In the genomic region with DNA sequence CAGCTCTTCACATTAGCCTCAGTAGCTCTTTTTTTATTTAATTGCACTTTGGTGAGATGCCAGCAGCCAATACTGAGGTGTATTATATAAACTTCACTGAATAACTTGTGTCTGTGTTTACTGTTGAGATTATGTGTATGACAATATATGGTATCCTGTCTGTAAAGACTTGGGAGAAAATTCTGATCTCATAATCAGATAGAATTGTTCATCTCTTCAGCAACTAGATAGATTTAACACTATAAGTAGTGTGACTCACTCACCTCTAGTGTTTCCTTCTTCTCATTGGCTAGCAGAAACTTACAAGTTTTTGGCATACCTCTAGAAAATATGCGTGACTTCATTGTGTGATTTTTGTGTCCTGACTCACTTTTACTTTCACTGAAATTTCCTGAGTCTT, we compare ENCODE assay signal across 1 cellular context.
TF ChIP-seq lines count a peak whose summit lies in the region.

No MANE protein-coding gene starts in this region.

TF ChIP-seq in SK-N-SH, 30 proteins besides CTCF, POLR2A, EP300 and RAD21 (continued from another document):
- TF ChIP-seq, protein P1, sequence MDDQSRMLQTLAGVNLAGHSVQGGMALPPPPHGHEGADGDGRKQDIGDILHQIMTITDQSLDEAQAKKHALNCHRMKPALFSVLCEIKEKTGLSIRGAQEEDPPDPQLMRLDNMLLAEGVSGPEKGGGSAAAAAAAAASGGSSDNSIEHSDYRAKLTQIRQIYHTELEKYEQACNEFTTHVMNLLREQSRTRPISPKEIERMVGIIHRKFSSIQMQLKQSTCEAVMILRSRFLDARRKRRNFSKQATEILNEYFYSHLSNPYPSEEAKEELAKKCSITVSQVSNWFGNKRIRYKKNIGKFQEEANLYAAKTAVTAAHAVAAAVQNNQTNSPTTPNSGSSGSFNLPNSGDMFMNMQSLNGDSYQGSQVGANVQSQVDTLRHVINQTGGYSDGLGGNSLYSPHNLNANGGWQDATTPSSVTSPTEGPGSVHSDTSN (IDR thresholded peaks at IDR 0.05), result peak; percentile 76
- no peak for TF ChIP-seq YY1 (IDR thresholded peaks at IDR 0.05; ENCODE audit: low read depth)
- TF ChIP-seq, protein P2, sequence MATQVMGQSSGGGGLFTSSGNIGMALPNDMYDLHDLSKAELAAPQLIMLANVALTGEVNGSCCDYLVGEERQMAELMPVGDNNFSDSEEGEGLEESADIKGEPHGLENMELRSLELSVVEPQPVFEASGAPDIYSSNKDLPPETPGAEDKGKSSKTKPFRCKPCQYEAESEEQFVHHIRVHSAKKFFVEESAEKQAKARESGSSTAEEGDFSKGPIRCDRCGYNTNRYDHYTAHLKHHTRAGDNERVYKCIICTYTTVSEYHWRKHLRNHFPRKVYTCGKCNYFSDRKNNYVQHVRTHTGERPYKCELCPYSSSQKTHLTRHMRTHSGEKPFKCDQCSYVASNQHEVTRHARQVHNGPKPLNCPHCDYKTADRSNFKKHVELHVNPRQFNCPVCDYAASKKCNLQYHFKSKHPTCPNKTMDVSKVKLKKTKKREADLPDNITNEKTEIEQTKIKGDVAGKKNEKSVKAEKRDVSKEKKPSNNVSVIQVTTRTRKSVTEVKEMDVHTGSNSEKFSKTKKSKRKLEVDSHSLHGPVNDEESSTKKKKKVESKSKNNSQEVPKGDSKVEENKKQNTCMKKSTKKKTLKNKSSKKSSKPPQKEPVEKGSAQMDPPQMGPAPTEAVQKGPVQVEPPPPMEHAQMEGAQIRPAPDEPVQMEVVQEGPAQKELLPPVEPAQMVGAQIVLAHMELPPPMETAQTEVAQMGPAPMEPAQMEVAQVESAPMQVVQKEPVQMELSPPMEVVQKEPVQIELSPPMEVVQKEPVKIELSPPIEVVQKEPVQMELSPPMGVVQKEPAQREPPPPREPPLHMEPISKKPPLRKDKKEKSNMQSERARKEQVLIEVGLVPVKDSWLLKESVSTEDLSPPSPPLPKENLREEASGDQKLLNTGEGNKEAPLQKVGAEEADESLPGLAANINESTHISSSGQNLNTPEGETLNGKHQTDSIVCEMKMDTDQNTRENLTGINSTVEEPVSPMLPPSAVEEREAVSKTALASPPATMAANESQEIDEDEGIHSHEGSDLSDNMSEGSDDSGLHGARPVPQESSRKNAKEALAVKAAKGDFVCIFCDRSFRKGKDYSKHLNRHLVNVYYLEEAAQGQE (IDR thresholded peaks at IDR 0.05; ENCODE audit: low read depth, low read length), result no peak
- TF ChIP-seq, protein P3, sequence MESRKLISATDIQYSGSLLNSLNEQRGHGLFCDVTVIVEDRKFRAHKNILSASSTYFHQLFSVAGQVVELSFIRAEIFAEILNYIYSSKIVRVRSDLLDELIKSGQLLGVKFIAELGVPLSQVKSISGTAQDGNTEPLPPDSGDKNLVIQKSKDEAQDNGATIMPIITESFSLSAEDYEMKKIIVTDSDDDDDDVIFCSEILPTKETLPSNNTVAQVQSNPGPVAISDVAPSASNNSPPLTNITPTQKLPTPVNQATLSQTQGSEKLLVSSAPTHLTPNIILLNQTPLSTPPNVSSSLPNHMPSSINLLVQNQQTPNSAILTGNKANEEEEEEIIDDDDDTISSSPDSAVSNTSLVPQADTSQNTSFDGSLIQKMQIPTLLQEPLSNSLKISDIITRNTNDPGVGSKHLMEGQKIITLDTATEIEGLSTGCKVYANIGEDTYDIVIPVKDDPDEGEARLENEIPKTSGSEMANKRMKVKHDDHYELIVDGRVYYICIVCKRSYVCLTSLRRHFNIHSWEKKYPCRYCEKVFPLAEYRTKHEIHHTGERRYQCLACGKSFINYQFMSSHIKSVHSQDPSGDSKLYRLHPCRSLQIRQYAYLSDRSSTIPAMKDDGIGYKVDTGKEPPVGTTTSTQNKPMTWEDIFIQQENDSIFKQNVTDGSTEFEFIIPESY (IDR thresholded peaks at IDR 0.05; ENCODE audit: borderline replicate concordance, low read depth), result no peak
- no peak for TF ChIP-seq NRF1 (IDR thresholded peaks at IDR 0.05; ENCODE audit: low read depth, low read length)
- no peak for TF ChIP-seq CHD2 (IDR thresholded peaks at IDR 0.05; ENCODE audit: low read length, partially characterized antibody)
- no peak for TF ChIP-seq GABPA (IDR thresholded peaks at IDR 0.05; ENCODE audit: low read depth)
- peak; percentile 84 for TF ChIP-seq FOSL2 (IDR thresholded peaks at IDR 0.05; ENCODE audit: borderline replicate concordance, low read depth)
- TF ChIP-seq JUND (IDR thresholded peaks at IDR 0.05), result peak; percentile 92
- peak; percentile 73; the same call in 1 of the 2 replicates for TF ChIP-seq NFIC (IDR thresholded peaks at IDR 0.05; ENCODE audit: borderline replicate concordance)
- no peak for TF ChIP-seq SIN3A (IDR thresholded peaks at IDR 0.05; ENCODE audit: borderline replicate concordance, low read depth, low read length)
- TF ChIP-seq, protein P4, sequence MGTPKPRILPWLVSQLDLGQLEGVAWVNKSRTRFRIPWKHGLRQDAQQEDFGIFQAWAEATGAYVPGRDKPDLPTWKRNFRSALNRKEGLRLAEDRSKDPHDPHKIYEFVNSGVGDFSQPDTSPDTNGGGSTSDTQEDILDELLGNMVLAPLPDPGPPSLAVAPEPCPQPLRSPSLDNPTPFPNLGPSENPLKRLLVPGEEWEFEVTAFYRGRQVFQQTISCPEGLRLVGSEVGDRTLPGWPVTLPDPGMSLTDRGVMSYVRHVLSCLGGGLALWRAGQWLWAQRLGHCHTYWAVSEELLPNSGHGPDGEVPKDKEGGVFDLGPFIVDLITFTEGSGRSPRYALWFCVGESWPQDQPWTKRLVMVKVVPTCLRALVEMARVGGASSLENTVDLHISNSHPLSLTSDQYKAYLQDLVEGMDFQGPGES (IDR thresholded peaks at IDR 0.05; ENCODE audit: low read depth, low read length), result no peak
- TF ChIP-seq, protein P5, sequence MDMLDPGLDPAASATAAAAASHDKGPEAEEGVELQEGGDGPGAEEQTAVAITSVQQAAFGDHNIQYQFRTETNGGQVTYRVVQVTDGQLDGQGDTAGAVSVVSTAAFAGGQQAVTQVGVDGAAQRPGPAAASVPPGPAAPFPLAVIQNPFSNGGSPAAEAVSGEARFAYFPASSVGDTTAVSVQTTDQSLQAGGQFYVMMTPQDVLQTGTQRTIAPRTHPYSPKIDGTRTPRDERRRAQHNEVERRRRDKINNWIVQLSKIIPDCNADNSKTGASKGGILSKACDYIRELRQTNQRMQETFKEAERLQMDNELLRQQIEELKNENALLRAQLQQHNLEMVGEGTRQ (IDR thresholded peaks at IDR 0.05; ENCODE audit: borderline replicate concordance, low read depth, low read length), result no peak
- TF ChIP-seq MEF2A (IDR thresholded peaks at IDR 0.05; ENCODE audit: borderline replicate concordance, low read depth), result peak; percentile 56
- TF ChIP-seq, protein P6, sequence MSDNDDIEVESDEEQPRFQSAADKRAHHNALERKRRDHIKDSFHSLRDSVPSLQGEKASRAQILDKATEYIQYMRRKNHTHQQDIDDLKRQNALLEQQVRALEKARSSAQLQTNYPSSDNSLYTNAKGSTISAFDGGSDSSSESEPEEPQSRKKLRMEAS (IDR thresholded peaks at IDR 0.05; ENCODE audit: low read depth), result no peak; the same call in 1 of the 2 replicates
- TF ChIP-seq RFX5 (IDR thresholded peaks at IDR 0.05; ENCODE audit: low read length), result no peak
- peak; percentile 43; the same call in 1 of the 2 replicates for TF ChIP-seq FOXM1 (IDR thresholded peaks at IDR 0.05; ENCODE audit: low read depth)
- TF ChIP-seq FOXJ3 (CRISPR knock-in tag; IDR thresholded peaks at IDR 0.05), result no peak
- no peak for TF ChIP-seq POLR2AphosphoS5 (IDR thresholded peaks at IDR 0.05; ENCODE audit: low read depth, low read length)
- no peak for TF ChIP-seq TAF1 (IDR thresholded peaks at IDR 0.05; ENCODE audit: borderline replicate concordance, low read depth, low read length)
- TF ChIP-seq, protein P7, sequence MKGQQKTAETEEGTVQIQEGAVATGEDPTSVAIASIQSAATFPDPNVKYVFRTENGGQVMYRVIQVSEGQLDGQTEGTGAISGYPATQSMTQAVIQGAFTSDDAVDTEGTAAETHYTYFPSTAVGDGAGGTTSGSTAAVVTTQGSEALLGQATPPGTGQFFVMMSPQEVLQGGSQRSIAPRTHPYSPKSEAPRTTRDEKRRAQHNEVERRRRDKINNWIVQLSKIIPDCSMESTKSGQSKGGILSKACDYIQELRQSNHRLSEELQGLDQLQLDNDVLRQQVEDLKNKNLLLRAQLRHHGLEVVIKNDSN (IDR thresholded peaks at IDR 0.05; ENCODE audit: borderline replicate concordance, low read depth), result no peak
- TF ChIP-seq TEAD4 (IDR thresholded peaks at IDR 0.05; ENCODE audit: borderline replicate concordance, insufficient read depth), result no peak
- TF ChIP-seq TCF12 (IDR thresholded peaks at IDR 0.05), result peak; percentile 68
- TF ChIP-seq ELF1 (IDR thresholded peaks at IDR 0.05), result no peak
- TF ChIP-seq SMC3 (IDR thresholded peaks at IDR 0.05; ENCODE audit: low read depth, low read length), result no peak
